In genomic region chr12:124419292-124420040, GRCh38 we compare ENCODE assay signal across 15 cellular contexts.
DNase-seq lines count a peak whose midpoint lies in the region; ATAC-seq and TF ChIP-seq lines count a peak whose summit lies in the region.
"Had no signal": no experiment of that assay in that cellular context is flagged by ENCODE, and none has a peak within 500 bp of the region (broad histone marks: within the 10 kb centered on the region; RNA-seq: fewer than 3 reads in every experiment).

No MANE protein-coding gene starts in this region.

- H3F3A ChIP-seq in PC-9 (ENCODE audit: insufficient read depth, low read depth) = peaks cover 47% of the 10 kb centered on the region

- H3K36me3 Mint-ChIP-seq in brain = peaks cover 54% of the 10 kb centered on the region
- peaks cover 5 to 75% (median 13%) of the 10 kb centered on the region in 3 donors for H3K36me3 Mint-ChIP-seq in CD8-positive, alpha-beta memory T cell

- peak overlapping the region; percentile 84 to 97 (median 89) for H3K27ac Mint-ChIP-seq in brain
- H3K27ac Mint-ChIP-seq in CD8-positive, alpha-beta memory T cell = peak overlapping the region in 1 of 8 donors; percentile 12
- H3K27ac Mint-ChIP-seq: activated B cell treated with CpG ODN at 0.5 μM for 24 hours; activated naive CD8-positive, alpha-beta T cell; T-cell had no signal

- H4K20me1 ChIP-seq in PC-9 (ENCODE audit: insufficient read depth) = peaks cover 7% of the 10 kb centered on the region

- no peak overlapping the region for H3K4me2 ChIP-seq in mesendoderm (ENCODE audit: low read length)
- no peak overlapping the region for H3K4me2 ChIP-seq in PC-9

- H3K79me1 ChIP-seq in mesendoderm (ENCODE audit: low read length) = peaks cover 1% of the 10 kb centered on the region

- H3K9me3 ChIP-seq in AG04450 (ENCODE audit: control insufficient read depth, insufficient read depth, low read length) = peaks cover 15% of the 10 kb centered on the region
- H3K9me3 ChIP-seq in CD8-positive, alpha-beta memory T cell (ENCODE audit: low read length) = no peaks in the 10 kb centered on the region
- no peaks in the 10 kb centered on the region for H3K9me3 ChIP-seq in PC-9 (ENCODE audit: insufficient read depth, low read depth)
- H3K9me3 ChIP-seq: ovary had no signal

- H4K5ac ChIP-seq in mesendoderm (ENCODE audit: low read length) = no peak overlapping the region

- H3K36me3 ChIP-seq in mesendoderm (ENCODE audit: control insufficient read depth, insufficient read depth, low read length) = peaks cover 5% of the 10 kb centered on the region
- H3K36me3 ChIP-seq in CD8-positive, alpha-beta memory T cell (ENCODE audit: insufficient read depth, low read length) = peaks cover 23% of the 10 kb centered on the region
- H3K36me3 ChIP-seq in PC-9 (ENCODE audit: low read depth) = peaks cover 12% of the 10 kb centered on the region
- H3K36me3 ChIP-seq: ovary had no signal

- H3K79me2 ChIP-seq in mesendoderm (ENCODE audit: control insufficient read depth, insufficient read depth, low read length) (no peaks in the 10 kb centered on the region), PC-9 (ENCODE audit: low read depth) (peaks cover 16% of the 10 kb centered on the region; the same call in 1 of the 2 replicates)

- H4K8ac ChIP-seq in mesendoderm (ENCODE audit: low read depth, low read length) = no peak overlapping the region

- POLR2A ChIA-PET in AG04450 (lab: Yijun Ruan, JAX) = interaction anchor here (0.8 to 2.1 kb wide), 3 partner anchors 8 to 31 kb away, joined by 4 to 8 read pairs (median 4); no protein-coding TSS in a partner anchor
- POLR2A ChIA-PET in CD8-positive, alpha-beta memory T cell (lab: Charles Lee) = no interaction called here
- POLR2A ChIA-PET in PC-9 (lab: Charles Lee; ENCODE audit: unreplicated experiment) = no interaction called here

- peak overlapping the region; percentile 95 for H3K27ac ChIP-seq in AG04450 (ENCODE audit: low read depth, low read length)
- H3K27ac ChIP-seq in mesendoderm (ENCODE audit: low read depth, low read length) = no peak overlapping the region
- no peak overlapping the region for H3K27ac ChIP-seq in CD8-positive, alpha-beta memory T cell (ENCODE audit: low read depth, low read length)
- H3K27ac ChIP-seq in PC-9 = no peak overlapping the region
- H3K27ac ChIP-seq: ovary had no signal

- H2AFZ ChIP-seq in PC-9 = no peak overlapping the region

- in situ Hi-C loops in KBM-7 (cut with MboI; ENCODE audit: low pct_unique_long_range_greater_than_20kb, low sequenced_read_pairs) = no loop called here

- no peak overlapping the region for H2BK15ac ChIP-seq in mesendoderm (replicated peaks; ENCODE audit: low read depth)

- H3K4me1 Mint-ChIP-seq in brain = peaks cover 63% of the 10 kb centered on the region
- peaks cover 0 to 10% (median 0%) of the 10 kb centered on the region in 3 donors for H3K4me1 Mint-ChIP-seq in CD8-positive, alpha-beta memory T cell
- H3K4me1 Mint-ChIP-seq: activated B cell treated with CpG ODN at 0.5 μM for 24 hours had no signal

- DNase-seq in AG04450 (ENCODE audit: low read depth, low spot score) (peak; percentile 81), KBM-7 (peak; percentile 13), mesendoderm (peak; percentile 48), dedifferentiated amniotic fluid mesenchymal stem cell (ENCODE audit: extremely low spot score) (no peak), PC-9 (no peak)
- no peak for DNase-seq in CD8-positive, alpha-beta memory T cell
- DNase-seq: activated B cell treated with CpG ODN at 0.5 μM for 24 hours; activated CD8-positive, alpha-beta memory T cell treated with anti-CD3 and anti-CD28 coated beads, Interleukin-2, amount 50 U/mL, for 4 hours; AML-193; ovary; T-cell had no signal

- H2BK5ac ChIP-seq in mesendoderm (ENCODE audit: low read length) = no peak overlapping the region

- H3K27me3 ChIP-seq in AG04450 (ENCODE audit: control insufficient read depth, insufficient read depth, low read length) (no peaks in the 10 kb centered on the region), mesendoderm (ENCODE audit: insufficient read depth, low read length, poor library complexity) (no peaks in the 10 kb centered on the region), PC-9 (ENCODE audit: insufficient read depth, low read depth) (no peaks in the 10 kb centered on the region)
- no peaks in the 10 kb centered on the region for H3K27me3 ChIP-seq in CD8-positive, alpha-beta memory T cell (ENCODE audit: insufficient read depth, low read length, poor library complexity, severe bottlenecking)
- H3K27me3 ChIP-seq: ovary had no signal

- CTCF ChIA-PET in AG04450 (lab: Charles Lee) = interaction anchor here (1.2 to 2.5 kb wide), 3 partner anchors 17 to 39 kb away, joined by 3 to 10 read pairs (median 6); no protein-coding TSS in a partner anchor
- CTCF ChIA-PET in CD8-positive, alpha-beta memory T cell (lab: Charles Lee) = interaction anchor here (1.0 to 1.4 kb wide), 2 partner anchors 20 to 47 kb away, joined by 3 read pairs; no protein-coding TSS in a partner anchor
- CTCF ChIA-PET in PC-9 (lab: Charles Lee) = no interaction called here

- no peak overlapping the region for H2AK5ac ChIP-seq in mesendoderm (ENCODE audit: low read length)

- intact Hi-C loops in PC-9 (cut with micrococcal nuclease; ENCODE audit: unreplicated experiment) = no loop called here

- H3K56ac ChIP-seq in mesendoderm (ENCODE audit: low read length) = no peak overlapping the region

- WGBS in mesendoderm (ENCODE audit: extremely low coverage, insufficient coverage, low lambda C conversion rate) = no CpG with 5 or more reads among the region's 21 CpGs

- H3K23ac ChIP-seq in mesendoderm (ENCODE audit: low read length) = no peak overlapping the region

- no peaks in the 10 kb centered on the region for H3K4me1 ChIP-seq in mesendoderm (ENCODE audit: control insufficient read depth, low read depth, low read length)
- H3K4me1 ChIP-seq in CD8-positive, alpha-beta memory T cell (ENCODE audit: insufficient read depth, low read length) = no peaks in the 10 kb centered on the region
- peaks cover 30% of the 10 kb centered on the region for H3K4me1 ChIP-seq in PC-9 (replicated peaks; ENCODE audit: insufficient read depth)

- H3K9me3 Mint-ChIP-seq in brain = no peaks in the 10 kb centered on the region
- H3K9me3 Mint-ChIP-seq in CD8-positive, alpha-beta memory T cell = no peaks in the 10 kb centered on the region
- H3K9me3 Mint-ChIP-seq: activated B cell treated with CpG ODN at 0.5 μM for 24 hours, T-cell had no signal

- peaks cover 5% of the 10 kb centered on the region for H3K27me3 Mint-ChIP-seq in brain
- no peaks in the 10 kb centered on the region for H3K27me3 Mint-ChIP-seq in CD8-positive, alpha-beta memory T cell
- H3K27me3 Mint-ChIP-seq: activated B cell treated with CpG ODN at 0.5 μM for 24 hours; activated naive CD8-positive, alpha-beta T cell; T-cell had no signal

- no peak overlapping the region for H3K4me3 ChIP-seq in AG04450 (ENCODE audit: low read depth, low read length)
- no peak overlapping the region for H3K4me3 ChIP-seq in mesendoderm (ENCODE audit: low read length)
- no peak overlapping the region for H3K4me3 ChIP-seq in CD8-positive, alpha-beta memory T cell (ENCODE audit: low read length)
- no peak overlapping the region for H3K4me3 ChIP-seq in PC-9
- H3K4me3 ChIP-seq: ovary had no signal

- TF ChIP-seq CTCF in AG04450 (IDR thresholded peaks at IDR 0.05; ENCODE audit: low read depth, low read length) (no peak), brain (conservative IDR thresholded peaks at IDR 0.05) (no peak), PC-9 (conservative IDR thresholded peaks at IDR 0.05) (no peak)

- no peak overlapping the region for H3K18ac ChIP-seq in mesendoderm (ENCODE audit: low read length)

- no TSS peak for BruUV-seq in PC-9 (replicated peaks; lab: Mats Ljungman, UMichigan)

- no peak for ATAC-seq in GM19397 (IDR thresholded peaks at IDR 0.05; ENCODE audit: unreplicated experiment)
- ATAC-seq: Panc1, T-cell had no signal

- peak overlapping the region in 1 of 5 experiments; percentile 49 for H3K4me3 Mint-ChIP-seq in brain
- H3K4me3 Mint-ChIP-seq in CD8-positive, alpha-beta memory T cell = no peak overlapping the region
- H3K4me3 Mint-ChIP-seq: activated B cell treated with CpG ODN at 0.5 μM for 24 hours; activated naive CD8-positive, alpha-beta T cell; T-cell had no signal

- H2BK120ac ChIP-seq in mesendoderm (ENCODE audit: low read depth, low read length) = no peak overlapping the region

- no peak overlapping the region for H3K9ac ChIP-seq in mesendoderm (ENCODE audit: low read length)

- H3K9me2 ChIP-seq in PC-9 (ENCODE audit: insufficient read depth) = no peaks in the 10 kb centered on the region

- no peak overlapping the region for H3K4ac ChIP-seq in mesendoderm (ENCODE audit: low read depth, low read length)

Comparison
In these comparisons a context has a peak if more than half of its experiments do, and no peak if none do; other contexts are left out.
1. DNase-seq: peak in AG04450 (single experiment), KBM-7 (single experiment) and mesendoderm (single experiment); none in CD8-positive, alpha-beta memory T cell (0 of 5), dedifferentiated amniotic fluid mesenchymal stem cell (single experiment) and PC-9 (0 of 2).